ENCODE assay signal across 9 cellular contexts in genomic region chr4:143531368-143531767, GRCh38. TPM values are rescaled to one million over a fixed set of nuclear protein-coding genes. Genes with fewer than 3 reads are reported as not detected.
A peak's percentile ranks its signal among the peaks of the same experiment; 100 is the strongest.
DNase-seq lines count a peak whose midpoint lies in the region; ATAC-seq and TF ChIP-seq lines count a peak whose summit lies in the region.
"Had no signal": no experiment of that assay in that cellular context is flagged by ENCODE, and none has a peak within 500 bp of the region (broad histone marks: within the 10 kb centered on the region; RNA-seq: fewer than 3 reads in every experiment).

No MANE protein-coding gene starts in this region.

- no peak overlapping the region for H3K4me3 ChIP-seq in lower lobe of right lung
- H3K4me3 ChIP-seq: SK-N-MC had no signal

- POLR2A ChIA-PET in HEK293T (lab: Yijun Ruan, JAX), result no interaction called here
- POLR2A ChIA-PET in WTC11 (lab: Charles Lee), result interaction anchor here (0.8 to 1.0 kb wide), 2 partner anchors 17 to 24 kb away, joined by 3 to 4 read pairs; partner anchors contain the start of gene SMARCA5

- peak; percentile 51; the same call in 1 of the 2 replicates for ATAC-seq in WTC11
- peak; percentile 74 to 77 for ATAC-seq in lower lobe of right lung
- no peak for ATAC-seq in GM21360 (IDR thresholded peaks at IDR 0.05; ENCODE audit: unreplicated experiment)
- no peak for ATAC-seq in stimulated activated memory B cell treated with anti-CD40 and anti-IgM and Interleukin-4, amounts not matched to agents 10 μg/mL and 1 μg/mL and 100 μg/mL, for 72 hours
- ATAC-seq in HG02840 (IDR thresholded peaks at IDR 0.05; ENCODE audit: low FRiP score, unreplicated experiment), result no peak
- ATAC-seq in HG03565 (IDR thresholded peaks at IDR 0.05; ENCODE audit: unreplicated experiment), result no peak

- H3K36me3 Mint-ChIP-seq in WTC11, result peaks cover 83% of the 10 kb centered on the region
- peaks cover 67% of the 10 kb centered on the region for H3K36me3 Mint-ChIP-seq in stimulated activated memory B cell treated with anti-CD40 and anti-IgM and Interleukin-4, amounts not matched to agents 10 μg/mL and 1 μg/mL and 100 μg/mL, for 72 hours

- H3K4me3 Mint-ChIP-seq in WTC11, result no peak overlapping the region
- no peak overlapping the region for H3K4me3 Mint-ChIP-seq in stimulated activated memory B cell treated with anti-CD40 and anti-IgM and Interleukin-4, amounts not matched to agents 10 μg/mL and 1 μg/mL and 100 μg/mL, for 72 hours

- intact Hi-C loops in lower lobe of right lung (cut with DNase I), result no loop called here

- no peak for TF ChIP-seq CTCF in WTC11 (IDR thresholded peaks at IDR 0.05)
- TF ChIP-seq CTCF in lower lobe of right lung (IDR thresholded peaks at IDR 0.05), result peak; percentile 40

- DNase-seq in ELR (ENCODE audit: low read depth), result peak; percentile 17
- DNase-seq in HEK293T (ENCODE audit: extremely low spot score), result peak; percentile 12
- no peak for DNase-seq in WTC11 (ENCODE audit: low spot score)
- no peak for DNase-seq in lower lobe of right lung

- no peaks in the 10 kb centered on the region for H3K27me3 ChIP-seq in lower lobe of right lung (ENCODE audit: low read depth)

- H3K27ac Mint-ChIP-seq in WTC11, result no peak overlapping the region
- H3K27ac Mint-ChIP-seq in stimulated activated memory B cell treated with anti-CD40 and anti-IgM and Interleukin-4, amounts not matched to agents 10 μg/mL and 1 μg/mL and 100 μg/mL, for 72 hours, result no peak overlapping the region

- H3K9me3 Mint-ChIP-seq in WTC11, result no peaks in the 10 kb centered on the region
- H3K9me3 Mint-ChIP-seq in stimulated activated memory B cell treated with anti-CD40 and anti-IgM and Interleukin-4, amounts not matched to agents 10 μg/mL and 1 μg/mL and 100 μg/mL, for 72 hours, result no peaks in the 10 kb centered on the region

- peaks cover 35% of the 10 kb centered on the region for H3K4me1 ChIP-seq in lower lobe of right lung

- no peaks in the 10 kb centered on the region for H3K9me3 ChIP-seq in lower lobe of right lung

- peaks cover 98% of the 10 kb centered on the region for H3K36me3 ChIP-seq in lower lobe of right lung

- H3K27ac ChIP-seq in lower lobe of right lung, result no peak overlapping the region
- H3K27ac ChIP-seq: SK-N-MC had no signal

- no peaks in the 10 kb centered on the region for H3K27me3 Mint-ChIP-seq in WTC11 (ENCODE audit: low read depth)
- H3K27me3 Mint-ChIP-seq in stimulated activated memory B cell treated with anti-CD40 and anti-IgM and Interleukin-4, amounts not matched to agents 10 μg/mL and 1 μg/mL and 100 μg/mL, for 72 hours, result no peaks in the 10 kb centered on the region

- CTCF ChIA-PET in HEK293T (lab: Yijun Ruan, JAX), result interaction anchor here (1.2 kb wide), 1 partner anchor 15 kb away, joined by 4 read pairs; no protein-coding TSS in a partner anchor
- CTCF ChIA-PET in WTC11 (lab: Charles Lee), result interaction anchor here (0.7 to 1.9 kb wide), 3 partner anchors 28 to 276 kb away, joined by 4 to 7 read pairs (median 7); no protein-coding TSS in a partner anchor

- no peaks in the 10 kb centered on the region for H3K4me1 Mint-ChIP-seq in WTC11
- H3K4me1 Mint-ChIP-seq in stimulated activated memory B cell treated with anti-CD40 and anti-IgM and Interleukin-4, amounts not matched to agents 10 μg/mL and 1 μg/mL and 100 μg/mL, for 72 hours, result peaks cover 9% of the 10 kb centered on the region

TF ChIP-seq in HEK293T, 16 proteins besides CTCF, POLR2A, EP300 and RAD21:
- TF ChIP-seq FOXK2 (IDR thresholded peaks at IDR 0.05) (no peak), NFRKB (IDR thresholded peaks at IDR 0.05) (no peak)

TF ChIP-seq in WTC11, 78 proteins besides CTCF, POLR2A, EP300 and RAD21 (continues in another document):
- TF ChIP-seq ZMAT4 (CRISPR knock-in tag; IDR thresholded peaks at IDR 0.05), result no peak
- no peak for TF ChIP-seq PRDM15 (CRISPR knock-in tag; IDR thresholded peaks at IDR 0.05)
- no peak for TF ChIP-seq NFE2L1 (CRISPR knock-in tag; IDR thresholded peaks at IDR 0.05)
- TF ChIP-seq E2F5 (CRISPR knock-in tag; IDR thresholded peaks at IDR 0.05), result no peak
- TF ChIP-seq ZBTB43 (CRISPR knock-in tag; IDR thresholded peaks at IDR 0.05), result no peak
- no peak for TF ChIP-seq USF1 (CRISPR knock-in tag; IDR thresholded peaks at IDR 0.05)
- TF ChIP-seq OVOL2 (CRISPR knock-in tag; IDR thresholded peaks at IDR 0.05; ENCODE audit: borderline replicate concordance), result no peak
- no peak for TF ChIP-seq E2F1 (CRISPR knock-in tag; IDR thresholded peaks at IDR 0.05)
- TF ChIP-seq TEAD1 (CRISPR knock-in tag; IDR thresholded peaks at IDR 0.05), result no peak
- no peak for TF ChIP-seq TCF7 (CRISPR knock-in tag; IDR thresholded peaks at IDR 0.05; ENCODE audit: low read depth)
- no peak for TF ChIP-seq ZNF512 (CRISPR knock-in tag; IDR thresholded peaks at IDR 0.05; ENCODE audit: borderline replicate concordance)

RNA-seq across cellular contexts. Expression of gene SMARCA5, which starts 17.9 kb away (rescaled TPM):
- total RNA-seq in WTC11 (2021) (89.6 to 98.8 TPM (median 91.1 TPM) in 3 replicates), lower lobe of right lung (67.6 TPM)

Comparison
In these comparisons a context has a peak if more than half of its experiments do, and no peak if none do; other contexts are left out.
1. DNase-seq: peak in ELR (single experiment) and HEK293T (single experiment); none in WTC11 (single experiment) and lower lobe of right lung (single experiment).
2. ATAC-seq: peak in WTC11 (single experiment) and lower lobe of right lung (2 of 2); none in GM21360 (single experiment), stimulated activated memory B cell treated with anti-CD40 and anti-IgM and Interleukin-4, amounts not matched to agents 10 μg/mL and 1 μg/mL and 100 μg/mL, for 72 hours (single experiment), HG02840 (single experiment) and HG03565 (single experiment).